In the genomic region with DNA sequence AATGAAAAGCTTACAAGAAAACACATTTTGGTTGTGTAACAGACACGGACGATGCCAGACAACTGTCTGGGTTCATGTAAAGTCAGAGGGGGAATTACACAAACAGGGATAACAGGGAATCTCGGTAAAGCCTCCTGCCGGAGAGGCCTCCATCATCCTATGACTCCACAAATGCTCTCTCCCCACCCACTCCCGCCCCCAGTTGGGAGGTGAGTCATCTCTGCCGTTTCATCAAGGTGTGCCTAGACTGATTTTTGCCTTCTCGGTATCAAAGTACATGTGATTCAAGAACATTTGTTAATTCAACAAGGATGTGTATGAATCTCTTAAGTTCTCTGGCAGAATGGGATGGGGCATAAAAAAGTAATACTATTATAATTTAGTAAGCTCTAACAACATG, we compare ENCODE assay signal across 2 cellular contexts.
TF ChIP-seq lines count a peak whose summit lies in the region.

No MANE protein-coding gene starts in this region.

TF ChIP-seq in HCT116, 20 proteins besides CTCF, POLR2A, EP300 and RAD21 (continued from another document):
- TF ChIP-seq YY1 (IDR thresholded peaks at IDR 0.05; ENCODE audit: extremely low read depth, insufficient replicate concordance, low read depth, low read length) (no peak), JUND (IDR thresholded peaks at IDR 0.05) (peak; percentile 73), CBX3 (IDR thresholded peaks at IDR 0.05; ENCODE audit: low read depth) (peak; percentile 59; the same call in 1 of the 2 replicates), CEBPB (IDR thresholded peaks at IDR 0.05; ENCODE audit: low read depth) (0 out of 2 replicates have a peak, but pooled peaks have one; percentile 33), SIN3A (IDR thresholded peaks at IDR 0.05; ENCODE audit: low read depth) (no peak), POLR2AphosphoS5 (IDR thresholded peaks at IDR 0.05; ENCODE audit: low read depth, low read length) (peak; percentile 38; the same call in 1 of the 2 replicates), SP1 (IDR thresholded peaks at IDR 0.05; ENCODE audit: low read depth) (peak; percentile 48; the same call in 1 of the 2 replicates), FOSL1 (IDR thresholded peaks at IDR 0.05; ENCODE audit: low read depth) (peak; percentile 66)

TF ChIP-seq in K562, 482 proteins besides CTCF, POLR2A, EP300 and RAD21 (continued from another document):
- TF ChIP-seq, protein P1, sequence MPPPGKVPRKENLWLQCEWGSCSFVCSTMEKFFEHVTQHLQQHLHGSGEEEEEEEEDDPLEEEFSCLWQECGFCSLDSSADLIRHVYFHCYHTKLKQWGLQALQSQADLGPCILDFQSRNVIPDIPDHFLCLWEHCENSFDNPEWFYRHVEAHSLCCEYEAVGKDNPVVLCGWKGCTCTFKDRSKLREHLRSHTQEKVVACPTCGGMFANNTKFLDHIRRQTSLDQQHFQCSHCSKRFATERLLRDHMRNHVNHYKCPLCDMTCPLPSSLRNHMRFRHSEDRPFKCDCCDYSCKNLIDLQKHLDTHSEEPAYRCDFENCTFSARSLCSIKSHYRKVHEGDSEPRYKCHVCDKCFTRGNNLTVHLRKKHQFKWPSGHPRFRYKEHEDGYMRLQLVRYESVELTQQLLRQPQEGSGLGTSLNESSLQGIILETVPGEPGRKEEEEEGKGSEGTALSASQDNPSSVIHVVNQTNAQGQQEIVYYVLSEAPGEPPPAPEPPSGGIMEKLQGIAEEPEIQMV (tag; conservative IDR thresholded peaks at IDR 0.05; ENCODE audit: low read depth), result no peak
- TF ChIP-seq TFAM (CRISPR knock-in tag; conservative IDR thresholded peaks at IDR 0.05) (no peak), ZNF3 (CRISPR knock-in tag; IDR thresholded peaks at IDR 0.05) (no peak), RFX5 (IDR thresholded peaks at IDR 0.05; ENCODE audit: low read depth, low read length) (no peak), ZNF507 (tag; conservative IDR thresholded peaks at IDR 0.05) (no peak), JUND (IDR thresholded peaks at IDR 0.05; ENCODE audit: borderline replicate concordance, low read depth, low read length) (peak; percentile 78), JUND (tag; IDR thresholded peaks at IDR 0.05; ENCODE audit: borderline replicate concordance, low read depth, low read length) (peak; percentile 36; the same call in 1 of the 3 replicates), C11orf30 (IDR thresholded peaks at IDR 0.05; ENCODE audit: low read depth) (no peak), BRF1 (IDR thresholded peaks at IDR 0.05; ENCODE audit: borderline replicate concordance, extremely low read depth, insufficient read length) (no peak), NR2C1 (IDR thresholded peaks at IDR 0.05) (no peak), NR2C1 (tag; IDR thresholded peaks at IDR 0.05) (no peak), HEY1 (CRISPR knock-in tag; IDR thresholded peaks at IDR 0.05; ENCODE audit: borderline replicate concordance) (no peak), FOXP1 (CRISPR knock-in tag; IDR thresholded peaks at IDR 0.05) (no peak), HDAC6 (IDR thresholded peaks at IDR 0.05; ENCODE audit: low read depth, low read length) (no peak), NFIC (IDR thresholded peaks at IDR 0.05) (no peak), CHD4 (IDR thresholded peaks at IDR 0.05; ENCODE audit: insufficient read depth, insufficient replicate concordance, low read depth, low read length, poor library complexity, severe bottlenecking) (no peak), ZNF644 (tag; IDR thresholded peaks at IDR 0.05; ENCODE audit: low read depth) (no peak), ZNF551 (CRISPR knock-in tag; IDR thresholded peaks at IDR 0.05) (no peak), FOSL1 (tag; conservative IDR thresholded peaks at IDR 0.05) (peak; percentile 47), EGR1 (conservative IDR thresholded peaks at IDR 0.05) (peak; percentile 80), STAT5B (CRISPR knock-in tag; IDR thresholded peaks at IDR 0.05) (no peak), CBX2 (IDR thresholded peaks at IDR 0.05; ENCODE audit: insufficient read depth, low read length, poor library complexity, severe bottlenecking) (no peak), ASH1L (IDR thresholded peaks at IDR 0.05; ENCODE audit: borderline replicate concordance, low read depth, partially characterized antibody) (no peak), SMAD1 (IDR thresholded peaks at IDR 0.05; ENCODE audit: low read depth, low read length, partially characterized antibody) (no peak), KDM5B (IDR thresholded peaks at IDR 0.05; ENCODE audit: insufficient replicate concordance, low read depth, low read length) (no peak)
- TF ChIP-seq, protein P2, sequence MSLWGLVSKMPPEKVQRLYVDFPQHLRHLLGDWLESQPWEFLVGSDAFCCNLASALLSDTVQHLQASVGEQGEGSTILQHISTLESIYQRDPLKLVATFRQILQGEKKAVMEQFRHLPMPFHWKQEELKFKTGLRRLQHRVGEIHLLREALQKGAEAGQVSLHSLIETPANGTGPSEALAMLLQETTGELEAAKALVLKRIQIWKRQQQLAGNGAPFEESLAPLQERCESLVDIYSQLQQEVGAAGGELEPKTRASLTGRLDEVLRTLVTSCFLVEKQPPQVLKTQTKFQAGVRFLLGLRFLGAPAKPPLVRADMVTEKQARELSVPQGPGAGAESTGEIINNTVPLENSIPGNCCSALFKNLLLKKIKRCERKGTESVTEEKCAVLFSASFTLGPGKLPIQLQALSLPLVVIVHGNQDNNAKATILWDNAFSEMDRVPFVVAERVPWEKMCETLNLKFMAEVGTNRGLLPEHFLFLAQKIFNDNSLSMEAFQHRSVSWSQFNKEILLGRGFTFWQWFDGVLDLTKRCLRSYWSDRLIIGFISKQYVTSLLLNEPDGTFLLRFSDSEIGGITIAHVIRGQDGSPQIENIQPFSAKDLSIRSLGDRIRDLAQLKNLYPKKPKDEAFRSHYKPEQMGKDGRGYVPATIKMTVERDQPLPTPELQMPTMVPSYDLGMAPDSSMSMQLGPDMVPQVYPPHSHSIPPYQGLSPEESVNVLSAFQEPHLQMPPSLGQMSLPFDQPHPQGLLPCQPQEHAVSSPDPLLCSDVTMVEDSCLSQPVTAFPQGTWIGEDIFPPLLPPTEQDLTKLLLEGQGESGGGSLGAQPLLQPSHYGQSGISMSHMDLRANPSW (CRISPR knock-in tag; IDR thresholded peaks at IDR 0.05), result no peak
- TF ChIP-seq, protein P3, sequence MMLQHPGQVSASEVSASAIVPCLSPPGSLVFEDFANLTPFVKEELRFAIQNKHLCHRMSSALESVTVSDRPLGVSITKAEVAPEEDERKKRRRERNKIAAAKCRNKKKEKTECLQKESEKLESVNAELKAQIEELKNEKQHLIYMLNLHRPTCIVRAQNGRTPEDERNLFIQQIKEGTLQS (IDR thresholded peaks at IDR 0.05), result peak; percentile 65
- TF ChIP-seq, protein P3 (CRISPR knock-in tag; conservative IDR thresholded peaks at IDR 0.05), result no peak
- TF ChIP-seq, protein P4, sequence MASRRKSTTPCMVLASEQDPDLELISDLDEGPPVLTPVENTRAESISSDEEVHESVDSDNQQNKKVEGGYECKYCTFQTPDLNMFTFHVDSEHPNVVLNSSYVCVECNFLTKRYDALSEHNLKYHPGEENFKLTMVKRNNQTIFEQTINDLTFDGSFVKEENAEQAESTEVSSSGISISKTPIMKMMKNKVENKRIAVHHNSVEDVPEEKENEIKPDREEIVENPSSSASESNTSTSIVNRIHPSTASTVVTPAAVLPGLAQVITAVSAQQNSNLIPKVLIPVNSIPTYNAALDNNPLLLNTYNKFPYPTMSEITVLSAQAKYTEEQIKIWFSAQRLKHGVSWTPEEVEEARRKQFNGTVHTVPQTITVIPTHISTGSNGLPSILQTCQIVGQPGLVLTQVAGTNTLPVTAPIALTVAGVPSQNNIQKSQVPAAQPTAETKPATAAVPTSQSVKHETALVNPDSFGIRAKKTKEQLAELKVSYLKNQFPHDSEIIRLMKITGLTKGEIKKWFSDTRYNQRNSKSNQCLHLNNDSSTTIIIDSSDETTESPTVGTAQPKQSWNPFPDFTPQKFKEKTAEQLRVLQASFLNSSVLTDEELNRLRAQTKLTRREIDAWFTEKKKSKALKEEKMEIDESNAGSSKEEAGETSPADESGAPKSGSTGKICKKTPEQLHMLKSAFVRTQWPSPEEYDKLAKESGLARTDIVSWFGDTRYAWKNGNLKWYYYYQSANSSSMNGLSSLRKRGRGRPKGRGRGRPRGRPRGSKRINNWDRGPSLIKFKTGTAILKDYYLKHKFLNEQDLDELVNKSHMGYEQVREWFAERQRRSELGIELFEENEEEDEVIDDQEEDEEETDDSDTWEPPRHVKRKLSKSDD (conservative IDR thresholded peaks at IDR 0.05; ENCODE audit: low read length), result no peak
